In the genomic region with DNA sequence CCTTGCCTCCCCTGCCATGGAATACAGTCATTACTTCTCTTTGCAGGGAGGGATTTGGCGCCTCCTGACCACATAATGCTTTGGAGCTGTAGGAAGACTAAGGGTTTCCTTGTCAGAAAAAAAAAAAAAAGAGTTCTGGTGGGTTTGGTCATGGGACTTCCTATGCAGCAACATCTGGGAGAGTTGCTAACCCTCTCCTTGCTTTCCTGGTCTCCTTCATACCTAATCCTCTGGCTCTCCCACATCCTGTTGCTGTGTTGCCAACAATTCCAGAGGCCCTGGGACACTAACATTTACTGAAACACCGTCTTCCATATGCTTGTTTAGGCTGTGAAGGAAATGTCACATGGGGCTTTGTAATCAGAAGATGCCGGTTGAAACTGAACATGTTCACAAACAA, we compare ENCODE assay signal across 17 cellular contexts.
DNase-seq lines count a peak whose midpoint lies in the region; ATAC-seq and TF ChIP-seq lines count a peak whose summit lies in the region.
"Had no signal": no experiment of that assay in that cellular context is flagged by ENCODE, and none has a peak within 500 bp of the region (broad histone marks: within the 10 kb centered on the region; RNA-seq: fewer than 3 reads in every experiment).

No MANE protein-coding gene starts in this region.

- 57% methylated on average over 3 of the region's 3 CpGs for WGBS in hepatocyte (ENCODE audit: low lambda C conversion rate, missing lambda C conversion rate)

- H3K79me2 ChIP-seq in hepatocyte, result no peaks in the 10 kb centered on the region

- H3K4me1 ChIP-seq in hepatocyte (ENCODE audit: insufficient read depth), result no peaks in the 10 kb centered on the region
- H3K4me1 ChIP-seq: BLaER1 treated with 17β-estradiol and CSF1 and Interleukin-3, amounts not matched to agents 10 nM and 100 nM; HAP-1; SJSA1 had no signal

- in situ Hi-C loops in SK-MEL-5 (cut with HindIII; ENCODE audit: low pct_unique_long_range_greater_than_20kb, low sequenced_read_pairs), result no loop called here

- H4K20me1 ChIP-seq in hepatocyte (ENCODE audit: insufficient read depth, poor library complexity, severe bottlenecking), result no peaks in the 10 kb centered on the region
- H4K20me1 ChIP-seq: BLaER1 treated with 17β-estradiol and CSF1 and Interleukin-3, amounts not matched to agents 10 nM and 100 nM had no signal

- H3K9me3 ChIP-seq in hepatocyte (ENCODE audit: low read depth), result no peaks in the 10 kb centered on the region
- H3K9me3 ChIP-seq: HAP-1, SJSA1 had no signal

- no peak for ATAC-seq in Right ventricle myocardium superior (ENCODE audit: poor library complexity)
- no peak for ATAC-seq in HG02885 (IDR thresholded peaks at IDR 0.05; ENCODE audit: poor library complexity, unreplicated experiment)

- intact Hi-C loops in Right ventricle myocardium superior (cut with DNase I), result no loop called here

- no peak for TF ChIP-seq CTCF in hepatocyte (IDR thresholded peaks at IDR 0.05; ENCODE audit: poor library complexity)

- no peak overlapping the region for H3K4me2 ChIP-seq in hepatocyte
- H3K4me2 ChIP-seq: BLaER1 treated with 17β-estradiol and CSF1 and Interleukin-3, amounts not matched to agents 10 nM and 100 nM had no signal

- peak; percentile 82 for DNase-seq in HCEC 1CT
- DNase-seq in SK-MEL-5 (ENCODE audit: low read depth, low spot score), result peak; percentile 43
- no peak for DNase-seq in hepatocyte (ENCODE audit: low spot score)
- no peak for DNase-seq in Right ventricle myocardium superior
- no peak for DNase-seq in NCI-H345 treated with DMSO at 0.1 percent for 48 hours (lab: John Stamatoyannopoulos, UW; ENCODE audit: unreplicated experiment)
- no peak for DNase-seq in RPMI8226
- DNase-seq: EL, KBM-7, NCI-H1105, NCI-H187 treated with DMSO at 0.1 percent for 48 hours, NCI-H2171 treated with DMSO at 0.1 percent for 48 hours, NCI-H510A treated with DMSO at 0.1 percent for 48 hours had no signal

- H3K36me3 ChIP-seq in hepatocyte (replicated peaks; ENCODE audit: insufficient read depth, low read depth), result no peaks in the 10 kb centered on the region
- H3K36me3 ChIP-seq: BLaER1 treated with 17β-estradiol and CSF1 and Interleukin-3, amounts not matched to agents 10 nM and 100 nM; HAP-1; SJSA1 had no signal

- no peak overlapping the region for H3K4me3 ChIP-seq in hepatocyte
- H3K4me3 ChIP-seq: BLaER1 treated with 17β-estradiol and CSF1 and Interleukin-3, amounts not matched to agents 10 nM and 100 nM; HAP-1; SJSA1 had no signal

- peak overlapping the region; percentile 17 for H3K27ac ChIP-seq in hepatocyte
- H3K27ac ChIP-seq: BLaER1 treated with 17β-estradiol and CSF1 and Interleukin-3, amounts not matched to agents 10 nM and 100 nM; HL-60; SJSA1 had no signal

- H3K9me2 ChIP-seq in hepatocyte (replicated peaks; ENCODE audit: insufficient read depth), result no peaks in the 10 kb centered on the region

- H2AFZ ChIP-seq in hepatocyte, result no peak overlapping the region

- no peaks in the 10 kb centered on the region for H3K27me3 ChIP-seq in hepatocyte
- H3K27me3 ChIP-seq: SJSA1 had no signal

Comparison
In these comparisons a context has a peak if more than half of its experiments do, and no peak if none do; other contexts are left out.
1. DNase-seq: peak in HCEC 1CT (single experiment) and SK-MEL-5 (single experiment); none in hepatocyte (single experiment), Right ventricle myocardium superior (single experiment), NCI-H345 treated with DMSO at 0.1 percent for 48 hours (single experiment) and RPMI8226 (single experiment).